In genomic region chr18:78731423-78732032, GRCh38 we compare ENCODE assay signal across 18 cellular contexts.
"Had no signal": no experiment of that assay in that cellular context is flagged by ENCODE, and none has a peak within 500 bp of the region (broad histone marks: within the 10 kb centered on the region; RNA-seq: fewer than 3 reads in every experiment).

No MANE protein-coding gene starts in this region.

- DNase-seq: effector memory CD4-positive, alpha-beta T cell; gastrocnemius medialis; glutamatergic neuron; immature natural killer cell; left colon; left ventricle myocardium superior; mesendoderm; naive thymus-derived CD4-positive, alpha-beta T cell; ovary; stimulated activated CD4-positive, alpha-beta T cell treated with anti-CD3 and anti-CD28 coated beads, Interleukin-4, amount 100 ng/mL, for 1 hour; stimulated activated CD8-positive, alpha-beta memory T cell treated with anti-CD3 and anti-CD28 coated beads, Interleukin-4, amount 100 ng/mL, for 48 hours; transverse colon had no signal

- H3K9me3 ChIP-seq: esophagus muscularis mucosa, gastrocnemius medialis, ovary, thoracic aorta, transverse colon had no signal

- ATAC-seq: gastrocnemius medialis; left colon; left ventricle myocardium superior; naive thymus-derived CD4-positive, alpha-beta T cell; right cardiac atrium; stimulated activated effector memory CD8-positive, alpha-beta T cell treated with anti-CD3 and anti-CD28 coated beads, Interleukin-12 subunit alpha, Interleukin-12 subunit beta, amount 100 ng/mL, for 72 hours had no signal

- H3K4me3 ChIP-seq: esophagus muscularis mucosa, gastrocnemius medialis, ovary, smooth muscle cell, thoracic aorta, transverse colon had no signal

- H3K4me2 ChIP-seq: smooth muscle cell had no signal

- H3K27me3 ChIP-seq: gastrocnemius medialis, ovary, transverse colon had no signal

- H3K36me3 ChIP-seq: esophagus muscularis mucosa, gastrocnemius medialis, ovary, thoracic aorta, transverse colon had no signal

- H3K4me1 ChIP-seq: esophagus muscularis mucosa, gastrocnemius medialis had no signal

- H3K27ac ChIP-seq: epithelial cell of prostate, esophagus muscularis mucosa, gastrocnemius medialis, ovary, thoracic aorta, transverse colon had no signal
